Comparison of ENCODE assay signal across 8 cellular contexts in the genomic region with DNA sequence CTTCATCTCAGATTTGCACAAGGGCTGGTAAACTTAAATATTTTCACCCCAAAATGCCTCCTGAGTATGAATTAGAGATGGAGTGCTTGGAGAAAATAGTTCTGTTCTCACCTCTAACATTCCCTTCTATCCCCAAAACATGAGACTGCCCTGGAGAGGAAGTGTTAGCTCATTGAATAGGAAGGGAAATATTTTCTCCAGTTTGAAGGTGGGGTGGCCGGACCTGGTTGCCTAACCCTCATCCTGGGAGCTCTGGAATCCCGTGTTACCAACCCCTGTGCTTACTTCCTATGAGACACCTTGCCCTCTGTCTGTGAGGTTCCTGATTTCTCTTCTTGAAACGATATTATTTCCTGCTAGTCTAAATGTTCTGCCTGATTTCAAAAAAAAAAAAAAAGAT. TPM values are rescaled to one million over a fixed set of nuclear protein-coding genes. Genes with fewer than 3 reads are reported as not detected.
DNase-seq lines count a peak whose midpoint lies in the region; ATAC-seq lines count a peak whose summit lies in the region.

No MANE protein-coding gene starts in this region.

- DNase-seq in activated CD4-positive, alpha-beta T cell treated with anti-CD3 and anti-CD28 coated beads for 36 hours: no peak
- DNase-seq in activated CD4-positive, alpha-beta T cell treated with anti-CD3 and anti-CD28 coated beads for 1 hour: no peak
- DNase-seq in adipocyte (ENCODE audit: low read depth) (peak; percentile 24), left colon (no peak), NCI-H82 treated with DMSO at 0.1 percent for 48 hours (lab: John Stamatoyannopoulos, UW; ENCODE audit: unreplicated experiment) (no peak), iPS-NIHi11 (ENCODE audit: low spot score) (no peak)

- intact Hi-C loops in activated CD4-positive, alpha-beta T cell treated with anti-CD3 and anti-CD28 coated beads for 36 hours (cut with DNase I, micrococcal nuclease): loop anchor here in 1 of 2 experiments (2.0 kb wide), 1 partner anchor 112 kb away; a partner anchor contains a TSS
- intact Hi-C loops in left colon (cut with DNase I, micrococcal nuclease): no loop called here

- 7% methylated on average over 3 of the region's 3 CpGs for WGBS in thymus

- peak overlapping the region; percentile 74 for H3K4me3 Mint-ChIP-seq in activated CD4-positive, alpha-beta T cell treated with anti-CD3 and anti-CD28 coated beads for 36 hours

- H3K4me1 ChIP-seq in adipocyte (ENCODE audit: control insufficient read depth, insufficient read depth, low read length) (peaks cover 28% of the 10 kb centered on the region), thymus (ENCODE audit: control insufficient read depth, insufficient read depth, low read length) (peaks cover 11% of the 10 kb centered on the region)

- no peaks in the 10 kb centered on the region for H3K27me3 Mint-ChIP-seq in activated CD4-positive, alpha-beta T cell treated with anti-CD3 and anti-CD28 coated beads for 36 hours

- H3K9me3 Mint-ChIP-seq in activated CD4-positive, alpha-beta T cell treated with anti-CD3 and anti-CD28 coated beads for 36 hours (ENCODE audit: low read depth): peaks cover 2% of the 10 kb centered on the region

- CTCF ChIA-PET in activated CD4-positive, alpha-beta T cell treated with anti-CD3 and anti-CD28 coated beads for 36 hours (lab: Charles Lee): interaction anchor here (0.6 to 1.3 kb wide), 3 partner anchors 30 to 116 kb away, joined by 3 to 4 read pairs (median 3); no protein-coding TSS in a partner anchor

- H3K4me3 ChIP-seq in adipocyte (ENCODE audit: low read length): peak overlapping the region; percentile 87
- peak overlapping the region; percentile 57 for H3K4me3 ChIP-seq in thymus (ENCODE audit: low read length)

- ATAC-seq in activated CD4-positive, alpha-beta T cell treated with anti-CD3 and anti-CD28 coated beads for 36 hours: no peak
- ATAC-seq in left colon: peak; percentile 33
- ATAC-seq in HG03025 (IDR thresholded peaks at IDR 0.05; ENCODE audit: low FRiP score, unreplicated experiment): no peak

- POLR2A ChIA-PET in activated CD4-positive, alpha-beta T cell treated with anti-CD3 and anti-CD28 coated beads for 36 hours (lab: Charles Lee): interaction anchor here (0.6 to 0.7 kb wide), 2 partner anchors 115 to 405 kb away, joined by 3 read pairs; no protein-coding TSS in a partner anchor

- peaks cover 42% of the 10 kb centered on the region for H3K4me1 Mint-ChIP-seq in activated CD4-positive, alpha-beta T cell treated with anti-CD3 and anti-CD28 coated beads for 36 hours

- no peak overlapping the region for H3K27ac Mint-ChIP-seq in activated CD4-positive, alpha-beta T cell treated with anti-CD3 and anti-CD28 coated beads for 36 hours

- H3K27ac ChIP-seq in thymus (ENCODE audit: low read depth): peak overlapping the region; percentile 42

- H3K36me3 Mint-ChIP-seq in activated CD4-positive, alpha-beta T cell treated with anti-CD3 and anti-CD28 coated beads for 36 hours (ENCODE audit: low read depth): peaks cover 35% of the 10 kb centered on the region

- H3K9ac ChIP-seq in adipocyte (ENCODE audit: low read length): peak overlapping the region; percentile 90

- H3K36me3 ChIP-seq in adipocyte (ENCODE audit: control insufficient read depth, insufficient read depth, low read length, severe bottlenecking): peaks cover 6% of the 10 kb centered on the region
- H3K36me3 ChIP-seq in thymus (ENCODE audit: control insufficient read depth, insufficient read depth): peaks cover 13% of the 10 kb centered on the region

- H3K9me3 ChIP-seq in adipocyte (ENCODE audit: control insufficient read depth, low read length) (no peaks in the 10 kb centered on the region), thymus (ENCODE audit: control insufficient read depth) (no peaks in the 10 kb centered on the region)

- H3K27me3 ChIP-seq in adipocyte (replicated peaks; ENCODE audit: control insufficient read depth, insufficient read depth, low read length) (no peaks in the 10 kb centered on the region), thymus (ENCODE audit: control insufficient read depth, insufficient read depth) (no peaks in the 10 kb centered on the region)

RNA-seq across cellular contexts. Expression of a gene that starts 0.8 kb away (rescaled TPM):
- total RNA-seq in activated CD4-positive, alpha-beta T cell treated with anti-CD3 and anti-CD28 coated beads for 36 hours: 10 to 100 TPM; 38.2 to 43.5 TPM
- total RNA-seq in left colon: 1 to 10 TPM; 4.3 to 7.1 TPM
- 16.0 TPM for polyA plus RNA-seq in thymus

RNA-seq across cellular contexts. Expression of a gene that starts 25.2 kb away (rescaled TPM):
- 10 to 100 TPM; 19.2 to 21.1 TPM for total RNA-seq in activated CD4-positive, alpha-beta T cell treated with anti-CD3 and anti-CD28 coated beads for 36 hours
- 10 to 100 TPM in 1 of 2 donors, 1 to 10 TPM in 1; 5.0 to 10.3 TPM for total RNA-seq in left colon
- polyA plus RNA-seq in thymus: 31.5 TPM

RNA-seq across cellular contexts. Expression of a gene that starts 51.1 kb away (rescaled TPM):
- 10 to 100 TPM; 17.0 to 22.1 TPM for total RNA-seq in activated CD4-positive, alpha-beta T cell treated with anti-CD3 and anti-CD28 coated beads for 36 hours
- total RNA-seq in left colon: 10 to 100 TPM; 19.0 to 39.8 TPM
- 62.3 TPM for polyA plus RNA-seq in thymus

Comparison
In these comparisons a context has a peak if more than half of its experiments do, and no peak if none do; other contexts are left out.
1. RNA of a gene that starts 0.8 kb away (total RNA-seq): 38.2 to 43.5 TPM in activated CD4-positive, alpha-beta T cell treated with anti-CD3 and anti-CD28 coated beads for 36 hours; 4.3 to 7.1 TPM in left colon; every median in the first group is over 4 times any median in the second.